28 cellular contexts compared by ENCODE assay signal in genomic region chr1:246193537-246193936, GRCh38.
"Had no signal": no experiment of that assay in that cellular context is flagged by ENCODE, and none has a peak within 500 bp of the region (broad histone marks: within the 10 kb centered on the region; RNA-seq: fewer than 3 reads in every experiment).

No MANE protein-coding gene starts in this region.

- ATAC-seq: activated CD4-positive, alpha-beta T cell treated with anti-CD3 and anti-CD28 coated beads for 36 hours; activated CD4-positive, CD25-positive, alpha-beta regulatory T cell treated with anti-CD3 and anti-CD28 coated beads, Interleukin-2, amount 50 U/mL, for 24 hours; activated CD8-positive, alpha-beta T cell treated with anti-CD3 and anti-CD28 coated beads, Interleukin-2, amount 10 ng/mL, durations not matched to agents 7 days and 5 days; activated naive CD4-positive, alpha-beta T cell treated with anti-CD3 and anti-CD28 coated beads, Interleukin-2, amount 50 U/mL, for 72 hours; body of pancreas; PC-3 had no signal

- DNase-seq: activated CD4-positive, alpha-beta T cell treated with anti-CD3 and anti-CD28 coated beads for 36 hours; activated CD4-positive, alpha-beta T cell treated with anti-CD3 and anti-CD28 coated beads, Interleukin-2, amount 10 ng/mL, durations not matched to agents 7 days and 5 days; activated CD4-positive, alpha-beta T cell treated with anti-CD3 and anti-CD28 coated beads, Interleukin-2, amount 50 U/mL, for 48 hours; activated CD8-positive, alpha-beta T cell treated with anti-CD3 and anti-CD28 coated beads, Interleukin-2, amount 10 ng/mL, durations not matched to agents 7 days and 5 days; activated gamma-delta T cell treated with Interleukin-2 at 50 U/mL for 16 hours; activated naive CD4-positive, alpha-beta T cell treated with anti-CD3 and anti-CD28 coated beads for 36 hours; activated T-cell treated with anti-CD3 and anti-CD28 coated beads, Interleukin-2, amount 50 U/mL, for 24 hours; adrenal gland; body of pancreas; cerebellar nuclear complex; Karpas-422; NCI-H1105; NCI-H1417 treated with DMSO at 0.1 percent for 48 hours; NCI-H1930; NCI-H345; NCI-H524 treated with DMSO at 0.1 percent for 48 hours; PC-3; Peyer's patch; RPMI8226; SHP77 treated with DMSO at 0.1 percent for 48 hours; SK-N-SH had no signal

- H3K4me3 Mint-ChIP-seq: activated CD4-positive, alpha-beta T cell treated with anti-CD3 and anti-CD28 coated beads for 36 hours; activated CD4-positive, alpha-beta T cell treated with anti-CD3 and anti-CD28 coated beads, Interleukin-2, amount 10 ng/mL, durations not matched to agents 7 days and 5 days; activated CD8-positive, alpha-beta T cell treated with anti-CD3 and anti-CD28 coated beads, Interleukin-2, amount 10 ng/mL, durations not matched to agents 7 days and 5 days; activated naive CD4-positive, alpha-beta T cell treated with anti-CD3 and anti-CD28 coated beads for 36 hours; activated T-cell treated with anti-CD3 and anti-CD28 coated beads, Interleukin-2, amount 50 U/mL, for 24 hours; T-helper 1 cell treated with Interleukin-12 subunit alpha and Interleukin-12 subunit beta and Interleukin-4 antibody, amounts not matched to agents 30 μg/mL and 1 μg/mL, for 36 hours; T-helper 2 cell treated with Interferon-gamma antibody and Interleukin-4, amounts not matched to agents 5 μg/mL and 100 μg/mL, for 36 hours had no signal

- H3K27ac Mint-ChIP-seq: activated CD4-positive, alpha-beta T cell treated with anti-CD3 and anti-CD28 coated beads for 36 hours; activated CD4-positive, alpha-beta T cell treated with anti-CD3 and anti-CD28 coated beads, Interleukin-2, amount 10 ng/mL, durations not matched to agents 7 days and 5 days; activated CD8-positive, alpha-beta T cell treated with anti-CD3 and anti-CD28 coated beads, Interleukin-2, amount 10 ng/mL, durations not matched to agents 7 days and 5 days; activated naive CD4-positive, alpha-beta T cell treated with anti-CD3 and anti-CD28 coated beads for 36 hours; activated naive CD4-positive, alpha-beta T cell treated with anti-CD3 and anti-CD28 coated beads, Interleukin-2, amount 50 U/mL, for 72 hours; activated T-cell treated with anti-CD3 and anti-CD28 coated beads, Interleukin-2, amount 50 U/mL, for 24 hours; T-helper 1 cell treated with Interleukin-12 subunit alpha and Interleukin-12 subunit beta and Interleukin-4 antibody, amounts not matched to agents 30 μg/mL and 1 μg/mL, for 36 hours; T-helper 2 cell treated with Interferon-gamma antibody and Interleukin-4, amounts not matched to agents 5 μg/mL and 100 μg/mL, for 36 hours had no signal

- H3K27me3 Mint-ChIP-seq: activated CD4-positive, alpha-beta T cell treated with anti-CD3 and anti-CD28 coated beads for 36 hours; activated CD4-positive, alpha-beta T cell treated with anti-CD3 and anti-CD28 coated beads, Interleukin-2, amount 10 ng/mL, durations not matched to agents 7 days and 5 days; activated T-cell treated with anti-CD3 and anti-CD28 coated beads, Interleukin-2, amount 50 U/mL, for 24 hours had no signal

- H3K9ac ChIP-seq: SK-N-SH had no signal

- H3K9me3 ChIP-seq: adrenal gland, body of pancreas, breast epithelium, Peyer's patch, SJSA1, SK-N-SH had no signal

- H3K36me3 ChIP-seq: adrenal gland, breast epithelium, Peyer's patch, SJSA1 had no signal

- H3K27me3 ChIP-seq: adrenal gland, body of pancreas, breast epithelium, Peyer's patch had no signal

- H3K4me1 ChIP-seq: body of pancreas, breast epithelium, Peyer's patch, SJSA1 had no signal

- H3K9me3 Mint-ChIP-seq: activated CD4-positive, alpha-beta T cell treated with anti-CD3 and anti-CD28 coated beads, Interleukin-2, amount 10 ng/mL, durations not matched to agents 7 days and 5 days; activated naive CD4-positive, alpha-beta T cell treated with anti-CD3 and anti-CD28 coated beads for 36 hours; activated naive CD4-positive, alpha-beta T cell treated with anti-CD3 and anti-CD28 coated beads, Interleukin-2, amount 50 U/mL, for 72 hours; activated T-cell treated with anti-CD3 and anti-CD28 coated beads, Interleukin-2, amount 50 U/mL, for 24 hours; T-helper 1 cell treated with Interleukin-12 subunit alpha and Interleukin-12 subunit beta and Interleukin-4 antibody, amounts not matched to agents 30 μg/mL and 1 μg/mL, for 36 hours; T-helper 2 cell treated with Interferon-gamma antibody and Interleukin-4, amounts not matched to agents 5 μg/mL and 100 μg/mL, for 36 hours had no signal

- H3K27ac ChIP-seq: adrenal gland, body of pancreas, breast epithelium, Peyer's patch, SJSA1 had no signal

- H3K4me3 ChIP-seq: adrenal gland, body of pancreas, breast epithelium, Peyer's patch, SJSA1 had no signal

- H3K4me1 Mint-ChIP-seq: activated CD4-positive, alpha-beta T cell treated with anti-CD3 and anti-CD28 coated beads for 36 hours; activated CD4-positive, alpha-beta T cell treated with anti-CD3 and anti-CD28 coated beads, Interleukin-2, amount 10 ng/mL, durations not matched to agents 7 days and 5 days had no signal

- H3K4me2 ChIP-seq: SK-N-SH had no signal

- FAIRE-seq: astrocyte had no signal

- H3K9me2 ChIP-seq: SK-N-SH had no signal
